In genomic region chr13:95756072-95756471, GRCh38 we compare ENCODE assay signal across 19 cellular contexts.
DNase-seq lines count a peak whose midpoint lies in the region; ATAC-seq, FAIRE-seq and TF ChIP-seq lines count a peak whose summit lies in the region.
"Had no signal": no experiment of that assay in that cellular context is flagged by ENCODE, and none has a peak within 500 bp of the region (broad histone marks: within the 10 kb centered on the region; RNA-seq: fewer than 3 reads in every experiment).

No MANE protein-coding gene starts in this region.

- no peak overlapping the region for H3K27ac ChIP-seq in H9 (ENCODE audit: insufficient read length, low read depth, low read length)
- H3K27ac ChIP-seq in HepG2 (ENCODE audit: extremely low read length, insufficient read depth, low read length) = no peak overlapping the region
- no peak overlapping the region for H3K27ac ChIP-seq in naive thymus-derived CD4-positive, alpha-beta T cell (ENCODE audit: low read depth, low read length)
- no peak overlapping the region for H3K27ac ChIP-seq in coronary artery
- H3K27ac ChIP-seq: adrenal gland, neural progenitor cell, thyroid gland had no signal

- no peak overlapping the region for H2BK120ac ChIP-seq in H9 (ENCODE audit: low read depth, low read length, poor library complexity, severe bottlenecking)

- DNase-seq in H9 = no peak
- DNase-seq in cardiac fibroblast (ENCODE audit: low read depth in 2 of 2) = peak; percentile 8 to 24
- DNase-seq in HepG2 (ENCODE audit: low spot score) = no peak
- no peak for DNase-seq in naive thymus-derived CD4-positive, alpha-beta T cell
- no peak for DNase-seq in coronary artery (ENCODE audit: low spot score)
- DNase-seq in putamen (ENCODE audit: low spot score) = no peak
- DNase-seq: adrenal gland, BE2C, Calu3, foreskin fibroblast, hypothalamus, NCI-H187 treated with DMSO at 0.1 percent for 48 hours, NCI-H510A treated with DMSO at 0.1 percent for 48 hours, SW 1271, thyroid gland had no signal

- peaks cover 0 to 2% (median 0%) of the 10 kb centered on the region in 3 experiments; a peak in 1 of 7 replicates for H3K36me3 Mint-ChIP-seq in H9 (ENCODE audit: insufficient read depth in 1 of 3, low read depth in 3 of 3)
- H3K36me3 Mint-ChIP-seq in naive thymus-derived CD4-positive, alpha-beta T cell = peaks cover 8 to 42% (median 20%) of the 10 kb centered on the region in 5 donors

- H3K9me3 ChIP-seq in H9 (ENCODE audit: control insufficient read depth, low read depth, low read length) (no peaks in the 10 kb centered on the region), HepG2 (ENCODE audit: low read length) (no peaks in the 10 kb centered on the region)
- H3K9me3 ChIP-seq in naive thymus-derived CD4-positive, alpha-beta T cell (ENCODE audit: control insufficient read depth in 2 of 3, low read length in 3 of 3) = no peaks in the 10 kb centered on the region
- H3K9me3 ChIP-seq: adrenal gland, BE2C, thyroid gland had no signal

- H3K4me2 ChIP-seq in H9 (ENCODE audit: insufficient read depth, insufficient read length, low read length) (no peak overlapping the region), HepG2 (ENCODE audit: low read depth, low read length) (no peak overlapping the region)
- H3K4me2 ChIP-seq: neural progenitor cell had no signal

- no peak overlapping the region for H3K56ac ChIP-seq in H9 (ENCODE audit: insufficient read length, low read depth, low read length)

- H2BK5ac ChIP-seq in H9 (ENCODE audit: insufficient read length, low read length) = no peak overlapping the region

- H3K27me3 ChIP-seq in H9 (ENCODE audit: insufficient read depth, low read length) (no peaks in the 10 kb centered on the region), HepG2 (ENCODE audit: control insufficient read depth in 1 of 2, insufficient read depth in 2 of 2, low read length in 2 of 2) (no peaks in the 10 kb centered on the region)
- H3K27me3 ChIP-seq in naive thymus-derived CD4-positive, alpha-beta T cell (ENCODE audit: control insufficient read depth in 2 of 2, insufficient read depth in 2 of 2, low read length in 2 of 2) = no peaks in the 10 kb centered on the region
- H3K27me3 ChIP-seq: adrenal gland, BE2C, neural progenitor cell, thyroid gland had no signal

- H3K14ac ChIP-seq in H9 (ENCODE audit: insufficient read depth, low read length) = no peak overlapping the region

- no peaks in the 10 kb centered on the region for H3K23me2 ChIP-seq in H9 (ENCODE audit: insufficient read length, low read depth, low read length, poor library complexity, severe bottlenecking)

- H3K27me3 Mint-ChIP-seq in H9 (ENCODE audit: low read depth) = no peaks in the 10 kb centered on the region
- H3K27me3 Mint-ChIP-seq in naive thymus-derived CD4-positive, alpha-beta T cell = no peaks in the 10 kb centered on the region

- H3K9ac ChIP-seq in H9 (ENCODE audit: extremely low read depth, insufficient read length, low read length) (no peak overlapping the region), HepG2 (ENCODE audit: insufficient read depth, low read depth, low read length) (no peak overlapping the region)
- H3K9ac ChIP-seq: neural progenitor cell had no signal

- TF ChIP-seq RAD21 in Ishikawa (IDR thresholded peaks at IDR 0.05; ENCODE audit: low read depth) (no peak), HepG2 (CRISPR knock-in tag; IDR thresholded peaks at IDR 0.05) (no peak)

- no peak overlapping the region for H2BK20ac ChIP-seq in H9 (ENCODE audit: low read depth, low read length, poor library complexity, severe bottlenecking)

- no peak for TF ChIP-seq CTCF in H9 (conservative IDR thresholded peaks at IDR 0.05)
- TF ChIP-seq CTCF in cardiac fibroblast (IDR thresholded peaks at IDR 0.05; ENCODE audit: low read depth, low read length) = no peak
- TF ChIP-seq CTCF in HepG2 (CRISPR knock-in tag; IDR thresholded peaks at IDR 0.05) = no peak
- TF ChIP-seq CTCF in coronary artery (IDR thresholded peaks at IDR 0.05) = no peak

- CTCF ChIA-PET in HepG2 (lab: Yijun Ruan, JAX; ENCODE audit: low intra/inter-chr PET ratio, low total read pairs) = no interaction called here
- CTCF ChIA-PET in naive thymus-derived CD4-positive, alpha-beta T cell (lab: Charles Lee) = interaction anchor here (0.5 kb wide), 1 partner anchor 693 kb away, joined by 5 read pairs; no protein-coding TSS in a partner anchor

- peak overlapping the region; percentile 19 for H4K5ac ChIP-seq in H9 (ENCODE audit: insufficient read length, low read depth, low read length)

- TF ChIP-seq EP300 in Ishikawa (IDR thresholded peaks at IDR 0.05; ENCODE audit: borderline replicate concordance) (no peak), HepG2 (IDR thresholded peaks at IDR 0.05; ENCODE audit: low read depth in 2 of 2, low read length in 2 of 2) (no peak), HepG2 (CRISPR knock-in tag; IDR thresholded peaks at IDR 0.05; ENCODE audit: borderline replicate concordance) (no peak)

- H4K20me1 ChIP-seq in H9 (ENCODE audit: control insufficient read depth, insufficient read depth, insufficient read length) (no peaks in the 10 kb centered on the region), HepG2 (ENCODE audit: insufficient read depth, low read length) (no peaks in the 10 kb centered on the region)

- no peak for ATAC-seq in HepG2
- ATAC-seq in naive thymus-derived CD4-positive, alpha-beta T cell = no peak

- peaks cover 6% of the 10 kb centered on the region in 2 experiments; a peak in 3 of 4 replicates for H3K4me1 Mint-ChIP-seq in H9
- H3K4me1 Mint-ChIP-seq in naive thymus-derived CD4-positive, alpha-beta T cell = peaks cover 4 to 25% (median 11%) of the 10 kb centered on the region in 7 donors
- H3K4me1 Mint-ChIP-seq: neural progenitor cell had no signal

- H3K79me2 ChIP-seq in H9 (ENCODE audit: insufficient read depth, low read length) (no peaks in the 10 kb centered on the region), HepG2 (ENCODE audit: insufficient read depth, low read length) (peaks cover 3% of the 10 kb centered on the region)

- H3K18ac ChIP-seq in H9 (ENCODE audit: insufficient read length, low read depth, low read length) = no peak overlapping the region

- H3K4me3 Mint-ChIP-seq in H9 = no peak overlapping the region
- no peak overlapping the region for H3K4me3 Mint-ChIP-seq in naive thymus-derived CD4-positive, alpha-beta T cell
- H3K4me3 Mint-ChIP-seq: mesothelial cell of epicardium, neural progenitor cell had no signal

- in situ Hi-C loops in HepG2 (cut with HindIII; ENCODE audit: extremely low pct_ligation_motif_present, low pct_unique_long_range_greater_than_20kb) = no loop called here

- H3K27ac Mint-ChIP-seq in H9 = peak overlapping the region; percentile 81 to 96 (median 93); a peak in 6 of 7 replicates
- H3K27ac Mint-ChIP-seq in naive thymus-derived CD4-positive, alpha-beta T cell = peak overlapping the region in 3 of 9 donors; percentile 14 to 60 (median 20)
- H3K27ac Mint-ChIP-seq: mesothelial cell of epicardium, neural progenitor cell had no signal

- no peaks in the 10 kb centered on the region for H3K4me1 ChIP-seq in H9 (ENCODE audit: insufficient read depth, low read length)
- no peaks in the 10 kb centered on the region for H3K4me1 ChIP-seq in HepG2 (ENCODE audit: insufficient read depth, low read length)
- H3K4me1 ChIP-seq in naive thymus-derived CD4-positive, alpha-beta T cell (ENCODE audit: control insufficient read depth in 2 of 2, insufficient read depth in 2 of 2, low read length in 2 of 2) = no peaks in the 10 kb centered on the region
- H3K4me1 ChIP-seq: adrenal gland, BE2C, neural progenitor cell, thyroid gland had no signal

- no peaks in the 10 kb centered on the region for H3K9me3 Mint-ChIP-seq in H9
- H3K9me3 Mint-ChIP-seq in naive thymus-derived CD4-positive, alpha-beta T cell = peaks cover 0 to 6% (median 0%) of the 10 kb centered on the region in 11 donors
- H3K9me3 Mint-ChIP-seq: neural progenitor cell had no signal

- H3K4ac ChIP-seq in H9 (ENCODE audit: low read depth, low read length) = no peak overlapping the region

- H3T11ph ChIP-seq in H9 (ENCODE audit: low read length) = no peak overlapping the region

- no peak overlapping the region for H3K4me3 ChIP-seq in cardiac fibroblast (replicated peaks in 1 of 2; ENCODE audit: low read depth in 2 of 2, low read length in 2 of 2)
- H3K4me3 ChIP-seq in HepG2 (replicated peaks in 1 of 3; ENCODE audit: insufficient read depth in 1 of 3, low read depth in 2 of 3, low read length in 3 of 3) = no peak overlapping the region
- no peak overlapping the region for H3K4me3 ChIP-seq in naive thymus-derived CD4-positive, alpha-beta T cell (ENCODE audit: low read length)
- H3K4me3 ChIP-seq in coronary artery = no peak overlapping the region
- H3K4me3 ChIP-seq: adrenal gland, neural progenitor cell, thyroid gland had no signal

- WGBS in H9 (ENCODE audit: extremely low coverage, insufficient read length, low lambda C conversion rate) = no CpG with 5 or more reads among the region's 5 CpGs
- 96% methylated on average over 5 of the region's 5 CpGs for WGBS in HepG2 (ENCODE audit: low lambda C conversion rate)

- BruUV-seq in HepG2 (replicated peaks; lab: Mats Ljungman, UMichigan) = no TSS peak

- no peak for FAIRE-seq in HepG2 (lab: Jason Lieb, UNC)
- FAIRE-seq: endometrium had no signal

- H2BK12ac ChIP-seq in H9 (ENCODE audit: insufficient read length, low read depth, low read length) = no peak overlapping the region

- POLR2A ChIA-PET in HepG2 (lab: Yijun Ruan, JAX) = interaction anchor here (0.7 kb wide), 1 partner anchor 81 kb away, joined by 3 read pairs; no protein-coding TSS in a partner anchor
- POLR2A ChIA-PET in naive thymus-derived CD4-positive, alpha-beta T cell (lab: Charles Lee) = interaction anchor here (0.6 kb wide), 1 partner anchor 36 kb away, joined by 3 read pairs; no protein-coding TSS in a partner anchor

- H2AFZ ChIP-seq in H9 (ENCODE audit: low read length) (no peak overlapping the region), HepG2 (ENCODE audit: low read length) (no peak overlapping the region)
- H2AFZ ChIP-seq: neural progenitor cell had no signal

- H4K91ac ChIP-seq in H9 (ENCODE audit: insufficient read length, low read depth, low read length) = no peak overlapping the region

- H4K8ac ChIP-seq in H9 (replicated peaks; ENCODE audit: insufficient read length, low read depth, low read length) = no peak overlapping the region

- no peak overlapping the region for H2BK15ac ChIP-seq in H9 (ENCODE audit: low read depth, low read length)

- no peak overlapping the region for H2AK5ac ChIP-seq in H9 (ENCODE audit: insufficient read length, low read length)

- intact Hi-C loops in HepG2 (cut with micrococcal nuclease; ENCODE audit: unreplicated experiment) = no loop called here
- intact Hi-C loops in naive thymus-derived CD4-positive, alpha-beta T cell (cut with micrococcal nuclease) = no loop called here

- no peak overlapping the region for H3K23ac ChIP-seq in H9 (ENCODE audit: insufficient read length, low read depth, low read length)

- no peak for TF ChIP-seq POLR2A in HepG2 (IDR thresholded peaks at IDR 0.05; ENCODE audit: insufficient read depth in 1 of 2, low read depth in 2 of 2, low read length in 2 of 2)

- H3K79me1 ChIP-seq in H9 (ENCODE audit: insufficient read depth, low read depth, low read length, poor library complexity, severe bottlenecking) = no peaks in the 10 kb centered on the region

- peaks cover 0 to 13% of the 10 kb centered on the region in 2 experiments; a peak in 3 of 5 replicates for H3K36me3 ChIP-seq in HepG2 (replicated peaks in 1 of 2; ENCODE audit: control insufficient read depth in 1 of 2, insufficient read depth in 2 of 2, low read length in 2 of 2)
- H3K36me3 ChIP-seq in naive thymus-derived CD4-positive, alpha-beta T cell (ENCODE audit: control insufficient read depth in 2 of 3, insufficient read depth in 3 of 3, low read length in 3 of 3) = peaks cover 0 to 5% (median 0%) of the 10 kb centered on the region in 3 experiments
- H3K36me3 ChIP-seq: adrenal gland, neural progenitor cell had no signal

Comparison
In these comparisons a context has a peak if more than half of its experiments do, and no peak if none do; other contexts are left out.
1. DNase-seq: peak in cardiac fibroblast (2 of 2); none in H9 (single experiment), HepG2 (single experiment), naive thymus-derived CD4-positive, alpha-beta T cell (0 of 9), coronary artery (single experiment) and putamen (single experiment).